ENCODE assay signal across 8 cellular contexts in genomic region chr4:184168406-184169019, GRCh38. TPM values are rescaled to one million over a fixed set of nuclear protein-coding genes. Genes with fewer than 3 reads are reported as not detected.
DNase-seq lines count a peak whose midpoint lies in the region; ATAC-seq, FAIRE-seq and TF ChIP-seq lines count a peak whose summit lies in the region.

No MANE protein-coding gene starts in this region.

- FAIRE-seq in HTR-8/SVneo (lab: Jason Lieb, UNC) = peak; percentile 91

- no peak for TF ChIP-seq EP300 in sigmoid colon (IDR thresholded peaks at IDR 0.05)

- H3K4me3 ChIP-seq in sigmoid colon = no peak overlapping the region

- ATAC-seq in GM21447 (IDR thresholded peaks at IDR 0.05; ENCODE audit: unreplicated experiment) = peak; percentile 77
- peak; percentile 84 for ATAC-seq in T-helper 17 cell

- no peak for TF ChIP-seq POLR2A in sigmoid colon (IDR thresholded peaks at IDR 0.05)

- DNase-seq in D341Med (ENCODE audit: low spot score) (peak; percentile 88), HTR-8/SVneo (ENCODE audit: insufficient read length, low spot score) (peak; percentile 79), T-helper 17 cell (peak; percentile 35 to 42 (median 38)), astrocyte of the hippocampus (ENCODE audit: low read depth, low spot score) (peak; percentile 87), hippocampal formation (lab: John Stamatoyannopoulos, UW) (peak; percentile 44 to 69), sigmoid colon (peak; percentile 83), NCI-H2081 (lab: John Stamatoyannopoulos, UW) (no peak)

- H3K27me3 Mint-ChIP-seq in T-helper 17 cell = peaks cover 90% of the 10 kb centered on the region

- H3K27ac ChIP-seq in sigmoid colon = no peak overlapping the region

- H3K27me3 ChIP-seq in sigmoid colon = peaks cover 0 to 13% (median 6%) of the 10 kb centered on the region in 3 donors

- H3K36me3 ChIP-seq in sigmoid colon = no peaks in the 10 kb centered on the region

- no peak overlapping the region for H3K27ac Mint-ChIP-seq in T-helper 17 cell

- peaks cover 9% of the 10 kb centered on the region for H3K4me1 Mint-ChIP-seq in T-helper 17 cell

- peak; percentile 60 to 96 (median 79) for TF ChIP-seq CTCF in sigmoid colon (IDR thresholded peaks at IDR 0.05)

- no peak overlapping the region for H3K4me3 Mint-ChIP-seq in T-helper 17 cell

- H3K36me3 Mint-ChIP-seq in T-helper 17 cell (ENCODE audit: low read depth) = peaks cover 2% of the 10 kb centered on the region

- WGBS in sigmoid colon, 2 donors = 18 to 23% methylated on average over 33 of the region's 33 CpGs

- H3K4me1 ChIP-seq in sigmoid colon = peaks cover 0 to 8% (median 7%) of the 10 kb centered on the region in 4 donors

- intact Hi-C loops in sigmoid colon (cut with DNase I) = loop anchor here (1.0 to 5.0 kb wide), 3 partner anchors 72 to 328 kb away; no protein-coding TSS in a partner anchor

- H3K9me3 ChIP-seq in T-helper 17 cell (ENCODE audit: control insufficient read depth, low read length, poor library complexity, severe bottlenecking) (no peaks in the 10 kb centered on the region), sigmoid colon (no peaks in the 10 kb centered on the region)

RNA-seq across cellular contexts. Expression of gene ENPP6, which starts 49.2 kb away (rescaled TPM):
- total RNA-seq in T-helper 17 cell (not detected), sigmoid colon (under 1 TPM; 0.27 to 0.66 (median 0.32) TPM)
- under 1 TPM; under 0.01 to 0.46 (median 0.31) TPM for polyA plus RNA-seq in sigmoid colon

Comparison
In these comparisons a context has a peak if more than half of its experiments do, and no peak if none do; other contexts are left out.
1. DNase-seq: peak in D341Med (single experiment), HTR-8/SVneo (single experiment), T-helper 17 cell (3 of 3), astrocyte of the hippocampus (single experiment), hippocampal formation (2 of 2) and sigmoid colon (single experiment); none in NCI-H2081 (0 of 2).